ENCODE assay signal across 13 cellular contexts in the genomic region with DNA sequence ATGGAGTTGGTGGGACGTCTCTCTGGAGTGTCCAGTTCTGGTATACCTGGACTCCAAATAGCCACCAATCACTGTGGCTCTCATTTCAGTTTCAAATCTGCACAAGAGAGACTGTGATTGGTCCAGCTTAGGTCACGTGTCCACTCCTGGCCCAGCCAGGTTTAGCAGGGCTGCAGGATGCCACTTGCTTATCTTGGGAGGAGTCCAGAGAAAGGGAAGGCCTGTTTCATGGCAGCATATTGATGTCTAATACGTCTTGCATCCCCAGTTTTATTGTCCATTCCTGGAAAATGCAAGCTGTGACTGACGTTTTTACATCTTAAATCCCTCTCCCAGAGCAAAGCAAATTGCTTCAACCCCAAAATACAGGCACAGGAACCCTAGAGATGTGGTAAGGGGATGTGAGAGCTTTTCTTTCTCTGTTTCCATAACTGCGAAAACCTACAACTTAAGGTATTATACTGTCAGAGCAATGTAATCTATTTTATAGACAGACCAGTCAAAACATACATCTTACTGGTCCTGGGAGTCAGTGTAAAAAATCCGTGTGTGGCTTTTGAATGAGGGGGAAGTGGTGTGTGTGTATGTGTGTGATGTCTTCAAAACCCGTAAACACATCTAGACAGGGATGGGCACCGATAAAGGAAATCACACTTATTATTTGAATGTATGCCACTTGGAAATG.
DNase-seq lines count a peak whose midpoint lies in the region; ATAC-seq, FAIRE-seq and TF ChIP-seq lines count a peak whose summit lies in the region.
"Had no signal": no experiment of that assay in that cellular context is flagged by ENCODE, and none has a peak within 500 bp of the region (broad histone marks: within the 10 kb centered on the region; RNA-seq: fewer than 3 reads in every experiment).

No MANE protein-coding gene starts in this region.

- H4K5ac ChIP-seq in mesendoderm (ENCODE audit: low read length), result no peak overlapping the region

- WGBS in GM12878 (ENCODE audit: insufficient coverage, insufficient replicate concordance, low lambda C conversion rate, missing lambda C conversion rate), result 25% methylated on average over 8 of the region's 8 CpGs
- no CpG with 5 or more reads among the region's 8 CpGs for WGBS in mesendoderm (ENCODE audit: extremely low coverage, insufficient coverage, low lambda C conversion rate)
- WGBS in ovary, 3 donors, result 67 to 72% (median 69%) methylated on average over 8 of the region's 8 CpGs

- H3K27me3 ChIP-seq in GM12878 (replicated peaks in 1 of 2; ENCODE audit: control insufficient read depth in 2 of 2, insufficient read depth in 2 of 2, low read length in 1 of 2) (peaks cover 2 to 7% of the 10 kb centered on the region in 2 experiments), mesendoderm (ENCODE audit: insufficient read depth, low read length, poor library complexity) (no peaks in the 10 kb centered on the region), ovary (no peaks in the 10 kb centered on the region)
- H3K27me3 ChIP-seq: gastrocnemius medialis, stomach had no signal

- H2BK15ac ChIP-seq in mesendoderm (replicated peaks; ENCODE audit: low read depth), result no peak overlapping the region

- H2BK120ac ChIP-seq in mesendoderm (ENCODE audit: low read depth, low read length), result no peak overlapping the region

- no peak for TF ChIP-seq CTCF in LNCaP clone FGC (IDR thresholded peaks at IDR 0.05; ENCODE audit: control insufficient read depth, extremely low read depth, insufficient read depth)
- no peak for TF ChIP-seq CTCF in GM12878 (IDR thresholded peaks at IDR 0.05 in 2 of 3, conservative IDR thresholded peaks at IDR 0.05 in 1 of 3; ENCODE audit: control insufficient read depth in 2 of 3, extremely low read depth in 1 of 3, insufficient read depth in 1 of 3, low read depth in 3 of 3, low read length in 3 of 3)
- TF ChIP-seq CTCF in ovary (IDR thresholded peaks at IDR 0.05), result no peak

- H3K4me2 ChIP-seq in GM12878 (ENCODE audit: control insufficient read depth, insufficient read depth), result no peak overlapping the region
- H3K4me2 ChIP-seq in mesendoderm (ENCODE audit: low read length), result no peak overlapping the region

- RAD21 ChIA-PET in GM12878 (lab: Charles Lee; ENCODE audit: unreplicated experiment), result no interaction called here

- in situ Hi-C loops in GM12878 (cut with MboI), result no loop called here

- no peak for ATAC-seq in GM12878
- no peak for ATAC-seq in GM18868 (IDR thresholded peaks at IDR 0.05; ENCODE audit: unreplicated experiment)
- no peak for ATAC-seq in HG03280 (IDR thresholded peaks at IDR 0.05; ENCODE audit: unreplicated experiment)
- ATAC-seq: gastrocnemius medialis; natural killer cell treated with Interleukin-12 subunit alpha and Interleukin-12 subunit beta and Interleukin-15 and Interleukin-18, amount 100 ng/mL, for 72 hours; T-helper 17 cell had no signal

- intact Hi-C loops in GM12878 (cut with micrococcal nuclease; ENCODE audit: unreplicated experiment), result no loop called here
- intact Hi-C loops in ovary (cut with DNase I), result no loop called here

- H3K4me1 ChIP-seq in GM12878 (ENCODE audit: control insufficient read depth, insufficient read depth, low read length) (no peaks in the 10 kb centered on the region), mesendoderm (ENCODE audit: control insufficient read depth, low read depth, low read length) (peaks cover 14% of the 10 kb centered on the region), ovary (ENCODE audit: insufficient read depth) (no peaks in the 10 kb centered on the region)
- H3K4me1 ChIP-seq: stomach had no signal

- no peak for TF ChIP-seq RAD21 in GM12878 (IDR thresholded peaks at IDR 0.05; ENCODE audit: insufficient read depth, low read depth, low read length)

- H3K56ac ChIP-seq in mesendoderm (ENCODE audit: low read length), result no peak overlapping the region

- H2AK5ac ChIP-seq in mesendoderm (ENCODE audit: low read length), result no peak overlapping the region

- TF ChIP-seq EP300 in GM12878 (IDR thresholded peaks at IDR 0.05; ENCODE audit: borderline replicate concordance in 1 of 2, control insufficient read depth in 1 of 2, low read depth in 2 of 2, low read length in 2 of 2), result no peak
- no peak for TF ChIP-seq EP300 in ovary (IDR thresholded peaks at IDR 0.05)

- H3K23ac ChIP-seq in mesendoderm (ENCODE audit: low read length), result no peak overlapping the region

- BruUV-seq in GM12878 (replicated peaks; lab: Mats Ljungman, UMichigan), result no TSS peak

- CTCF ChIA-PET in GM12878 (lab: Yijun Ruan, JAX), result no interaction called here

- DNase-seq in EL (peak; percentile 14), LNCaP clone FGC (ENCODE audit: low read depth) (peak; percentile 55), GM12878 (ENCODE audit: low read depth, low spot score) (no peak), mesendoderm (peak; percentile 40), iPS-NIHi7 (ENCODE audit: extremely low spot score) (no peak), ovary (no peak)
- DNase-seq: activated CD4-positive, alpha-beta T cell treated with anti-CD3 and anti-CD28 coated beads for 48 hours; gastrocnemius medialis; stomach; T-helper 17 cell had no signal

- TF ChIP-seq POLR2A in GM12878 (IDR thresholded peaks at IDR 0.05; ENCODE audit: low read depth, low read length), result no peak
- TF ChIP-seq POLR2A in ovary (IDR thresholded peaks at IDR 0.05), result no peak

- no peaks in the 10 kb centered on the region for H4K20me1 ChIP-seq in GM12878 (ENCODE audit: control insufficient read depth, insufficient read depth)

- SMC1A ChIA-PET in GM12878 (lab: Charles Lee; ENCODE audit: uncharacterized antibody, unreplicated experiment), result no interaction called here

- H2AFZ ChIP-seq in GM12878 (ENCODE audit: control insufficient read depth, low read depth, low read length), result no peak overlapping the region

- H3K9me3 ChIP-seq in GM12878 (replicated peaks; ENCODE audit: control insufficient read depth, insufficient read depth, low read length) (no peaks in the 10 kb centered on the region), ovary (no peaks in the 10 kb centered on the region)
- H3K9me3 ChIP-seq: gastrocnemius medialis, stomach had no signal

- no peak overlapping the region for H3K27ac ChIP-seq in GM12878 (ENCODE audit: control insufficient read depth, insufficient read depth)
- H3K27ac ChIP-seq in mesendoderm (ENCODE audit: low read depth, low read length), result no peak overlapping the region
- H3K27ac ChIP-seq in ovary, result no peak overlapping the region
- H3K27ac ChIP-seq: gastrocnemius medialis, stomach had no signal

- H4K8ac ChIP-seq in mesendoderm (ENCODE audit: low read depth, low read length), result no peak overlapping the region

- H3K4me3 ChIP-seq in LNCaP clone FGC (ENCODE audit: low read depth, low read length), result no peak overlapping the region
- H3K4me3 ChIP-seq in GM12878, result no peak overlapping the region
- no peak overlapping the region for H3K4me3 ChIP-seq in mesendoderm (ENCODE audit: low read length)
- no peak overlapping the region for H3K4me3 ChIP-seq in ovary
- H3K4me3 ChIP-seq: gastrocnemius medialis, stomach had no signal

- H3K9ac ChIP-seq in GM12878 (ENCODE audit: control insufficient read depth, insufficient read depth, low read length) (no peak overlapping the region), mesendoderm (ENCODE audit: low read length) (no peak overlapping the region)

- no peak overlapping the region for H3K4ac ChIP-seq in mesendoderm (ENCODE audit: low read depth, low read length)

- no peak for FAIRE-seq in GM12878 (lab: Jason Lieb, UNC)

- no peaks in the 10 kb centered on the region for H3K79me1 ChIP-seq in mesendoderm (ENCODE audit: low read length)

- H3K18ac ChIP-seq in mesendoderm (ENCODE audit: low read length), result no peak overlapping the region

- no peak overlapping the region for H2BK5ac ChIP-seq in mesendoderm (ENCODE audit: low read length)

- H3K79me2 ChIP-seq in GM12878 (ENCODE audit: control insufficient read depth, insufficient read depth, low read length) (no peaks in the 10 kb centered on the region), mesendoderm (ENCODE audit: control insufficient read depth, insufficient read depth, low read length) (no peaks in the 10 kb centered on the region)

- H3K36me3 ChIP-seq in GM12878 (ENCODE audit: control insufficient read depth in 2 of 2, insufficient read depth in 2 of 2, low read length in 1 of 2) (no peaks in the 10 kb centered on the region), mesendoderm (ENCODE audit: control insufficient read depth, insufficient read depth, low read length) (no peaks in the 10 kb centered on the region), ovary (no peaks in the 10 kb centered on the region)
- H3K36me3 ChIP-seq: gastrocnemius medialis, stomach had no signal

- POLR2A ChIA-PET in GM12878 (lab: Charles Lee), result no interaction called here

TF ChIP-seq in GM12878, 131 proteins besides CTCF, POLR2A, EP300 and RAD21:
- no peak for TF ChIP-seq EGR1 (IDR thresholded peaks at IDR 0.05; ENCODE audit: borderline replicate concordance in 1 of 2, low read depth in 2 of 2, low read length in 2 of 2)
- TF ChIP-seq, protein P1, sequence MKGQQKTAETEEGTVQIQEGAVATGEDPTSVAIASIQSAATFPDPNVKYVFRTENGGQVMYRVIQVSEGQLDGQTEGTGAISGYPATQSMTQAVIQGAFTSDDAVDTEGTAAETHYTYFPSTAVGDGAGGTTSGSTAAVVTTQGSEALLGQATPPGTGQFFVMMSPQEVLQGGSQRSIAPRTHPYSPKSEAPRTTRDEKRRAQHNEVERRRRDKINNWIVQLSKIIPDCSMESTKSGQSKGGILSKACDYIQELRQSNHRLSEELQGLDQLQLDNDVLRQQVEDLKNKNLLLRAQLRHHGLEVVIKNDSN (IDR thresholded peaks at IDR 0.05; ENCODE audit: borderline replicate concordance, extremely low read length, insufficient read depth, low read depth, low read length), result peak; percentile 56

Comparison
In these comparisons a context has a peak if more than half of its experiments do, and no peak if none do; other contexts are left out.
1. DNase-seq: peak in EL (single experiment), LNCaP clone FGC (single experiment) and mesendoderm (single experiment); none in GM12878 (single experiment), iPS-NIHi7 (single experiment) and ovary (0 of 5).